Comparison of ENCODE assay signal across 18 cellular contexts in genomic region chr11:75537740-75538139, GRCh38. TPM values are rescaled to one million over a fixed set of nuclear protein-coding genes. Genes with fewer than 3 reads are reported as not detected.
A peak's percentile ranks its signal among the peaks of the same experiment; 100 is the strongest.
DNase-seq lines count a peak whose midpoint lies in the region; ATAC-seq, FAIRE-seq and TF ChIP-seq lines count a peak whose summit lies in the region.
"Had no signal": no experiment of that assay in that cellular context is flagged by ENCODE, and none has a peak within 500 bp of the region (broad histone marks: within the 10 kb centered on the region; RNA-seq: fewer than 3 reads in every experiment).

No MANE protein-coding gene starts in this region.

- H3K4me3 Mint-ChIP-seq in MCF 10A (ENCODE audit: unreplicated experiment): no peak overlapping the region

- in situ Hi-C loops in HepG2 (cut with HindIII; ENCODE audit: extremely low pct_ligation_motif_present, low pct_unique_long_range_greater_than_20kb): no loop called here
- in situ Hi-C loops in GM12878 (cut with MboI): no loop called here

- WGBS in HepG2 (ENCODE audit: low lambda C conversion rate): 34% methylated on average over 5 of the region's 5 CpGs
- WGBS in right lobe of liver (ENCODE audit: insufficient coverage, low coverage, low lambda C conversion rate, missing lambda C conversion rate): 70% methylated on average over 5 of the region's 5 CpGs
- 39% methylated on average over 5 of the region's 5 CpGs for WGBS in GM12878 (ENCODE audit: insufficient coverage, insufficient replicate concordance, low lambda C conversion rate, missing lambda C conversion rate)

- H3K4me3 ChIP-seq in HepG2 (replicated peaks in 1 of 3; ENCODE audit: insufficient read depth in 1 of 3, low read depth in 2 of 3, low read length in 3 of 3): no peak overlapping the region
- no peak overlapping the region for H3K4me3 ChIP-seq in right lobe of liver
- H3K4me3 ChIP-seq in GM12878: no peak overlapping the region; the same call in 1 of the 2 replicates
- no peak overlapping the region for H3K4me3 ChIP-seq in dorsolateral prefrontal cortex

- intact Hi-C loops in HepG2 (cut with micrococcal nuclease; ENCODE audit: unreplicated experiment): no loop called here
- intact Hi-C loops in right lobe of liver (cut with DNase I): no loop called here
- intact Hi-C loops in GM12878 (cut with micrococcal nuclease; ENCODE audit: unreplicated experiment): no loop called here
- intact Hi-C loops in sciatic nerve (cut with DNase I): no loop called here
- intact Hi-C loops in MCF 10A (cut with micrococcal nuclease): no loop called here
- intact Hi-C loops in dorsolateral prefrontal cortex (cut with DNase I): no loop called here

- BruUV-seq in HepG2 (replicated peaks; lab: Mats Ljungman, UMichigan) (no TSS peak), GM12878 (replicated peaks; lab: Mats Ljungman, UMichigan) (no TSS peak), MCF 10A (replicated peaks; lab: Mats Ljungman, UMichigan) (no TSS peak)

- H3K79me2 ChIP-seq in HepG2 (ENCODE audit: insufficient read depth, low read length): no peaks in the 10 kb centered on the region
- H3K79me2 ChIP-seq in GM12878 (ENCODE audit: control insufficient read depth, insufficient read depth, low read length): no peaks in the 10 kb centered on the region

- H3K4me1 Mint-ChIP-seq in MCF 10A (ENCODE audit: insufficient read depth, unreplicated experiment): peaks cover 7% of the 10 kb centered on the region

- FAIRE-seq in HepG2 (lab: Jason Lieb, UNC) (no peak), GM12878 (lab: Jason Lieb, UNC) (peak; percentile 49)
- FAIRE-seq: astrocyte, endometrium, G401.6, HTR-8/SVneo had no signal

- POLR2A ChIA-PET in HepG2 (lab: Yijun Ruan, JAX): no interaction called here
- POLR2A ChIA-PET in GM12878 (lab: Charles Lee): interaction anchor here (1.0 to 1.6 kb wide), 2 partner anchors 24 to 138 kb away, joined by 3 to 7 read pairs; partner anchors contain the start of gene SERPINH1
- POLR2A ChIA-PET in MCF 10A (lab: Yijun Ruan, JAX): no interaction called here

- H3K36me3 ChIP-seq in HepG2 (replicated peaks in 1 of 2; ENCODE audit: control insufficient read depth in 1 of 2, insufficient read depth in 2 of 2, low read length in 2 of 2) (no peaks in the 10 kb centered on the region), right lobe of liver (no peaks in the 10 kb centered on the region), GM12878 (ENCODE audit: control insufficient read depth in 2 of 2, insufficient read depth in 2 of 2, low read length in 1 of 2) (no peaks in the 10 kb centered on the region)

- no peaks in the 10 kb centered on the region for H3K36me3 Mint-ChIP-seq in MCF 10A (ENCODE audit: insufficient read depth, unreplicated experiment)

- H3K27ac Mint-ChIP-seq in MCF 10A (ENCODE audit: low read depth, unreplicated experiment): no peak overlapping the region

- CTCF ChIA-PET in HepG2 (lab: Yijun Ruan, JAX; ENCODE audit: low intra/inter-chr PET ratio, low total read pairs) (no interaction called here), GM12878 (lab: Yijun Ruan, JAX) (interaction anchor here (1.1 to 8.8 kb wide), 5 partner anchors 9 to 149 kb away, joined by 3 to 81 read pairs (median 5); no protein-coding TSS in a partner anchor), MCF 10A (lab: Yijun Ruan, JAX) (interaction anchor here (12.6 kb wide), 1 partner anchor 95 kb away, joined by 284 read pairs; no protein-coding TSS in a partner anchor)

- peaks cover 42% of the 10 kb centered on the region for H3K4me1 ChIP-seq in HepG2 (ENCODE audit: insufficient read depth, low read length)
- H3K4me1 ChIP-seq in right lobe of liver: no peaks in the 10 kb centered on the region
- peaks cover 29% of the 10 kb centered on the region for H3K4me1 ChIP-seq in GM12878 (ENCODE audit: control insufficient read depth, insufficient read depth, low read length)

- H3K27ac ChIP-seq in HepG2 (ENCODE audit: extremely low read length, insufficient read depth, low read length) (no peak overlapping the region), right lobe of liver (no peak overlapping the region), GM12878 (ENCODE audit: control insufficient read depth, insufficient read depth) (no peak overlapping the region; the same call in 1 of the 2 replicates), dorsolateral prefrontal cortex (no peak overlapping the region)
- H3K27ac ChIP-seq: VCaP had no signal

- peaks cover 4 to 33% of the 10 kb centered on the region in 2 experiments; a peak in 4 of 5 replicates for H3K27me3 ChIP-seq in HepG2 (ENCODE audit: control insufficient read depth in 1 of 2, insufficient read depth in 2 of 2, low read length in 2 of 2)
- H3K27me3 ChIP-seq in right lobe of liver: no peaks in the 10 kb centered on the region
- H3K27me3 ChIP-seq in GM12878 (replicated peaks in 1 of 2; ENCODE audit: control insufficient read depth in 2 of 2, insufficient read depth in 2 of 2, low read length in 1 of 2): no peaks in the 10 kb centered on the region; a peak in 1 of 4 replicates
- no peaks in the 10 kb centered on the region for H3K27me3 ChIP-seq in dorsolateral prefrontal cortex

- H4K20me1 ChIP-seq in HepG2 (ENCODE audit: insufficient read depth, low read length): no peaks in the 10 kb centered on the region
- no peaks in the 10 kb centered on the region for H4K20me1 ChIP-seq in GM12878 (ENCODE audit: control insufficient read depth, insufficient read depth)

- TF ChIP-seq EP300 in HepG2 (IDR thresholded peaks at IDR 0.05; ENCODE audit: low read depth in 2 of 2, low read length in 2 of 2) (no peak), HepG2 (CRISPR knock-in tag; IDR thresholded peaks at IDR 0.05; ENCODE audit: borderline replicate concordance) (no peak), GM12878 (IDR thresholded peaks at IDR 0.05; ENCODE audit: borderline replicate concordance in 1 of 2, control insufficient read depth in 1 of 2, low read depth in 2 of 2, low read length in 2 of 2) (no peak)

- H2AFZ ChIP-seq in HepG2 (ENCODE audit: low read length) (no peak overlapping the region), GM12878 (ENCODE audit: control insufficient read depth, low read depth, low read length) (peak overlapping the region; percentile 83)

- SMC1A ChIA-PET in GM12878 (lab: Charles Lee; ENCODE audit: uncharacterized antibody, unreplicated experiment): interaction anchor here (0.6 to 1.5 kb wide), 4 partner anchors 11 to 149 kb away, joined by 3 to 4 read pairs (median 3); no protein-coding TSS in a partner anchor

- TF ChIP-seq CTCF in HepG2 (CRISPR knock-in tag; IDR thresholded peaks at IDR 0.05): no peak
- no peak for TF ChIP-seq CTCF in right lobe of liver (IDR thresholded peaks at IDR 0.05)
- no peak for TF ChIP-seq CTCF in GM12878 (IDR thresholded peaks at IDR 0.05 in 2 of 3, conservative IDR thresholded peaks at IDR 0.05 in 1 of 3; ENCODE audit: control insufficient read depth in 2 of 3, extremely low read depth in 1 of 3, insufficient read depth in 1 of 3, low read depth in 3 of 3, low read length in 3 of 3)
- no peak for TF ChIP-seq CTCF in MCF 10A (IDR thresholded peaks at IDR 0.05; ENCODE audit: unreplicated experiment)
- TF ChIP-seq CTCF in dorsolateral prefrontal cortex (IDR thresholded peaks at IDR 0.05 in 54 of 56, conservative IDR thresholded peaks at IDR 0.05 in 2 of 56; ENCODE audit: low read depth in 1 of 56, partially characterized antibody in 56 of 56): no peak

- no peaks in the 10 kb centered on the region for H3K9me3 Mint-ChIP-seq in MCF 10A (ENCODE audit: unreplicated experiment)

- TF ChIP-seq RAD21 in HepG2 (CRISPR knock-in tag; IDR thresholded peaks at IDR 0.05): no peak
- TF ChIP-seq RAD21 in GM12878 (IDR thresholded peaks at IDR 0.05; ENCODE audit: insufficient read depth, low read depth, low read length): no peak

- no peak for DNase-seq in HepG2 (ENCODE audit: low spot score)
- no peak for DNase-seq in right lobe of liver
- no peak for DNase-seq in GM12878 (ENCODE audit: low read depth, low spot score)
- DNase-seq in SK-N-DZ (ENCODE audit: low spot score): no peak
- no peak for DNase-seq in sciatic nerve (ENCODE audit: low spot score)
- no peak for DNase-seq in MCF 10A (ENCODE audit: unreplicated experiment)
- no peak for DNase-seq in dorsolateral prefrontal cortex
- DNase-seq: activated naive CD4-positive, alpha-beta T cell treated with anti-CD3 and anti-CD28 coated beads, Interleukin-2, amount 50 U/mL, for 16 hours; H7; islet precursor cell; NCI-H146; SW 1271 had no signal

- ATAC-seq in HepG2 (no peak), right lobe of liver (no peak), HG02870 (IDR thresholded peaks at IDR 0.05; ENCODE audit: unreplicated experiment) (peak; percentile 4), GM12878 (no peak; the same call in 2 of the 3 replicates), sciatic nerve (no peak)

- H3K27me3 Mint-ChIP-seq in MCF 10A (ENCODE audit: insufficient read depth, unreplicated experiment): no peaks in the 10 kb centered on the region

- RAD21 ChIA-PET in GM12878 (lab: Charles Lee; ENCODE audit: unreplicated experiment): interaction anchor here (1.1 to 5.3 kb wide), 2 partner anchors 15 to 92 kb away, joined by 4 to 34 read pairs; no protein-coding TSS in a partner anchor

- TF ChIP-seq POLR2A in HepG2 (IDR thresholded peaks at IDR 0.05; ENCODE audit: insufficient read depth in 1 of 2, low read depth in 2 of 2, low read length in 2 of 2) (no peak), right lobe of liver (IDR thresholded peaks at IDR 0.05) (no peak), GM12878 (IDR thresholded peaks at IDR 0.05; ENCODE audit: low read depth, low read length) (no peak)

- H3K9ac ChIP-seq in HepG2 (ENCODE audit: insufficient read depth, low read depth, low read length): 0 out of 2 replicates have a peak overlapping the region, but pooled peaks have one; percentile 8
- no peak overlapping the region for H3K9ac ChIP-seq in GM12878 (ENCODE audit: control insufficient read depth, insufficient read depth, low read length)

- no peaks in the 10 kb centered on the region for H3K9me3 ChIP-seq in HepG2 (ENCODE audit: low read length)
- H3K9me3 ChIP-seq in right lobe of liver: no peaks in the 10 kb centered on the region
- no peaks in the 10 kb centered on the region for H3K9me3 ChIP-seq in GM12878 (replicated peaks; ENCODE audit: control insufficient read depth, insufficient read depth, low read length)

- H3K4me2 ChIP-seq in HepG2 (ENCODE audit: low read depth, low read length) (peak overlapping the region; percentile 54), GM12878 (ENCODE audit: control insufficient read depth, insufficient read depth) (peak overlapping the region; percentile 82)

RNA-seq across cellular contexts. Expression of gene GDPD5, which starts 12.0 kb away (rescaled TPM):
- 35.8 and 67.5 TPM in 2 replicates for total RNA-seq in HepG2 (2016; rRNA removed; fragmentation: Illumina TruSeq; extraction: Trizol)
- 24.1 and 26.9 TPM in 2 replicates for total RNA-seq in HepG2 (2016; cell fraction: cytosol; rRNA removed; fragmentation: Illumina TruSeq; extraction: Trizol; ENCODE audit: low read depth)
- total RNA-seq in HepG2 (2016; cell fraction: insoluble cytoplasmic fraction; rRNA removed; fragmentation: Illumina TruSeq; extraction: Trizol): 31.0 and 63.9 TPM in 2 replicates
- total RNA-seq in HepG2 (2016; cell fraction: membrane; rRNA removed; fragmentation: Illumina TruSeq; extraction: Trizol): 48.4 and 52.8 TPM in 2 replicates
- 82.9 and 86.5 TPM in 2 replicates for total RNA-seq in HepG2 (2016; cell fraction: nucleus; rRNA removed; fragmentation: Illumina TruSeq; extraction: Trizol)
- polyA plus RNA-seq in HepG2 (2011; rRNA removed): 55.0 and 55.2 TPM in 2 replicates
- polyA plus RNA-seq in HepG2 (2011; cell fraction: cytosol; rRNA removed): 19.4 and 33.8 TPM in 2 replicates
- 229 and 337 TPM in 2 replicates for polyA plus RNA-seq in HepG2 (2011; cell fraction: nucleus; rRNA removed)
- 36.3 and 37.7 TPM in 2 replicates for polyA plus RNA-seq in HepG2 (2012)
- polyA plus RNA-seq in HepG2 (2016; cell fraction: cytosol; fragmentation: Illumina TruSeq; extraction: Trizol; ENCODE audit: low read depth): 14.1 and 14.2 TPM in 2 replicates
- 33.8 and 39.1 TPM in 2 replicates for polyA plus RNA-seq in HepG2 (2016; cell fraction: insoluble cytoplasmic fraction; fragmentation: Illumina TruSeq; extraction: Trizol; ENCODE audit: low read depth)
- polyA plus RNA-seq in HepG2 (2016; cell fraction: membrane; fragmentation: Illumina TruSeq; extraction: Trizol; ENCODE audit: low read depth): 33.4 and 35.7 TPM in 2 replicates
- polyA plus RNA-seq in HepG2 (2016; cell fraction: nucleus; fragmentation: Illumina TruSeq; extraction: Trizol; ENCODE audit: insufficient read depth, low read depth): 217 and 242 TPM in 2 replicates
- polyA minus RNA-seq in HepG2 (2011; rRNA and poly(A)+ RNA removed; ENCODE audit: low replicate concordance): 39.6 and 88.9 TPM in 2 replicates
- 23.0 and 24.3 TPM in 2 replicates for polyA minus RNA-seq in HepG2 (2011; cell fraction: cytosol; rRNA and poly(A)+ RNA removed)
- polyA minus RNA-seq in HepG2 (2011; cell fraction: nucleus; rRNA and poly(A)+ RNA removed): 51.5 and 67.3 TPM in 2 replicates
- 10 to 100 TPM in 1 of 6 experiments, 1 to 10 TPM in 5; 2.0 to 10.7 (median 4.1) TPM for total RNA-seq in right lobe of liver
- 50.1 and 57.7 TPM in 2 replicates for total RNA-seq in GM12878 (2013; cell fraction: nucleolus; rRNA removed)
- 12.3 and 13.7 TPM in 2 replicates for total RNA-seq in GM12878 (2014; rRNA removed)
- total RNA-seq in GM12878 (2014; rRNA removed; fragmentation: Illumina TruSeq; extraction: Trizol): 6.2 and 6.3 TPM in 2 replicates
- 22.9 and 30.0 TPM in 2 replicates for total RNA-seq in GM12878 (2021)
- polyA plus RNA-seq in GM12878 (2011; ENCODE audit: low read depth): 3.3 TPM
- polyA plus RNA-seq in GM12878 (2011; rRNA removed): 3.5 and 8.0 TPM in 2 replicates
- polyA plus RNA-seq in GM12878 (2011; cell fraction: cytosol; rRNA removed): 6.5 and 7.7 TPM in 2 replicates
- polyA plus RNA-seq in GM12878 (2011; cell fraction: nucleus; rRNA removed): 76.3 and 76.9 TPM in 2 replicates
- polyA plus RNA-seq in GM12878 (2012): 8.5 and 11.5 TPM in 2 replicates
- 2.5 and 7.3 TPM in 2 replicates for polyA plus RNA-seq in GM12878 (2014; fragmentation: Illumina TruSeq; extraction: Trizol)
- polyA plus RNA-seq in GM12878 (2014; fragmentation: Nextera tagmentation; extraction: Ambion mirVana): under 1 TPM; 0.10 to 0.80 TPM
- polyA plus RNA-seq in GM12878 (2014; rRNA removed): 20.2 and 21.9 TPM in 2 replicates
- polyA plus RNA-seq in GM12878 (2016; fragmentation: Nextera tagmentation; extraction: Ambion mirVana): 1 to 10 TPM; 1.9 to 4.2 TPM
- polyA minus RNA-seq in GM12878 (2011; rRNA and poly(A)+ RNA removed): 6.4 and 13.3 TPM in 2 replicates
- polyA minus RNA-seq in GM12878 (2011; cell fraction: cytosol; rRNA and poly(A)+ RNA removed): 5.7 and 9.9 TPM in 2 replicates
- 12.2 and 21.5 TPM in 2 replicates for polyA minus RNA-seq in GM12878 (2011; cell fraction: nucleus; rRNA and poly(A)+ RNA removed)
- polyA plus RNA-seq in SK-N-DZ (2014; cell fraction: cytosol; rRNA removed): 1.9 and 2.7 TPM in 2 replicates
- polyA plus RNA-seq in SK-N-DZ (2014; cell fraction: nucleus; rRNA removed): 3.8 and 4.1 TPM in 2 replicates
- total RNA-seq in sciatic nerve: 78.5 TPM
- 5.6 and 5.7 TPM in 2 replicates for total RNA-seq in MCF 10A (2022)
- total RNA-seq in dorsolateral prefrontal cortex: 10 to 100 TPM; 15.7 to 42.6 (median 27.3) TPM

RNA-seq across cellular contexts. Expression of gene SERPINH1, which starts 24.3 kb away (rescaled TPM):
- total RNA-seq in HepG2 (2016; rRNA removed; fragmentation: Illumina TruSeq; extraction: Trizol): 31.3 and 83.8 TPM in 2 replicates
- total RNA-seq in HepG2 (2016; cell fraction: cytosol; rRNA removed; fragmentation: Illumina TruSeq; extraction: Trizol; ENCODE audit: low read depth): 10.9 and 11.9 TPM in 2 replicates
- 27.2 and 84.9 TPM in 2 replicates for total RNA-seq in HepG2 (2016; cell fraction: insoluble cytoplasmic fraction; rRNA removed; fragmentation: Illumina TruSeq; extraction: Trizol)
- 21.3 and 21.4 TPM in 2 replicates for total RNA-seq in HepG2 (2016; cell fraction: membrane; rRNA removed; fragmentation: Illumina TruSeq; extraction: Trizol)
- 63.4 and 80.5 TPM in 2 replicates for total RNA-seq in HepG2 (2016; cell fraction: nucleus; rRNA removed; fragmentation: Illumina TruSeq; extraction: Trizol)
- 83.6 and 101 TPM in 2 replicates for polyA plus RNA-seq in HepG2 (2011; rRNA removed)
- polyA plus RNA-seq in HepG2 (2011; cell fraction: cytosol; rRNA removed): 50.5 and 96.5 TPM in 2 replicates
- polyA plus RNA-seq in HepG2 (2011; cell fraction: nucleus; rRNA removed): 91.5 and 110 TPM in 2 replicates
- 46.1 and 57.3 TPM in 2 replicates for polyA plus RNA-seq in HepG2 (2012)
- polyA plus RNA-seq in HepG2 (2016; cell fraction: cytosol; fragmentation: Illumina TruSeq; extraction: Trizol; ENCODE audit: low read depth): 8.9 and 11.1 TPM in 2 replicates
- polyA plus RNA-seq in HepG2 (2016; cell fraction: insoluble cytoplasmic fraction; fragmentation: Illumina TruSeq; extraction: Trizol; ENCODE audit: low read depth): 30.8 and 35.3 TPM in 2 replicates
- 15.5 and 16.1 TPM in 2 replicates for polyA plus RNA-seq in HepG2 (2016; cell fraction: membrane; fragmentation: Illumina TruSeq; extraction: Trizol; ENCODE audit: low read depth)
- 114 and 127 TPM in 2 replicates for polyA plus RNA-seq in HepG2 (2016; cell fraction: nucleus; fragmentation: Illumina TruSeq; extraction: Trizol; ENCODE audit: insufficient read depth, low read depth)
- polyA minus RNA-seq in HepG2 (2011; rRNA and poly(A)+ RNA removed; ENCODE audit: low replicate concordance): 129 and 168 TPM in 2 replicates
- polyA minus RNA-seq in HepG2 (2011; cell fraction: cytosol; rRNA and poly(A)+ RNA removed): 52.3 and 73.2 TPM in 2 replicates
- 20.1 and 27.8 TPM in 2 replicates for polyA minus RNA-seq in HepG2 (2011; cell fraction: nucleus; rRNA and poly(A)+ RNA removed)
- 10 to 100 TPM; 14.6 to 44.3 (median 33.8) TPM for total RNA-seq in right lobe of liver
- total RNA-seq in GM12878 (2013; cell fraction: nucleolus; rRNA removed): 69.8 and 79.0 TPM in 2 replicates
- 11.5 and 13.6 TPM in 2 replicates for total RNA-seq in GM12878 (2014; rRNA removed)
- 8.0 and 9.5 TPM in 2 replicates for total RNA-seq in GM12878 (2014; rRNA removed; fragmentation: Illumina TruSeq; extraction: Trizol)
- 17.9 and 18.8 TPM in 2 replicates for total RNA-seq in GM12878 (2021)
- polyA plus RNA-seq in GM12878 (2011; ENCODE audit: low read depth): 4.7 TPM
- polyA plus RNA-seq in GM12878 (2011; rRNA removed): 8.1 and 19.8 TPM in 2 replicates
- 19.2 and 26.8 TPM in 2 replicates for polyA plus RNA-seq in GM12878 (2011; cell fraction: cytosol; rRNA removed)
- polyA plus RNA-seq in GM12878 (2011; cell fraction: nucleus; rRNA removed): 35.5 and 37.6 TPM in 2 replicates
- 14.7 and 24.2 TPM in 2 replicates for polyA plus RNA-seq in GM12878 (2012)
- polyA plus RNA-seq in GM12878 (2014; fragmentation: Illumina TruSeq; extraction: Trizol): 9.3 and 11.7 TPM in 2 replicates
- 1 to 10 TPM in 1 of 2 experiments, under 1 TPM in 1; 0.34 to 1.4 TPM for polyA plus RNA-seq in GM12878 (2014; fragmentation: Nextera tagmentation; extraction: Ambion mirVana)
- 15.2 and 17.2 TPM in 2 replicates for polyA plus RNA-seq in GM12878 (2014; rRNA removed)
- 10 to 100 TPM; 13.8 to 18.8 TPM for polyA plus RNA-seq in GM12878 (2016; fragmentation: Nextera tagmentation; extraction: Ambion mirVana)
- polyA minus RNA-seq in GM12878 (2011; rRNA and poly(A)+ RNA removed): 14.8 and 16.9 TPM in 2 replicates
- 11.5 and 13.1 TPM in 2 replicates for polyA minus RNA-seq in GM12878 (2011; cell fraction: cytosol; rRNA and poly(A)+ RNA removed)
- polyA minus RNA-seq in GM12878 (2011; cell fraction: nucleus; rRNA and poly(A)+ RNA removed): 11.2 and 18.3 TPM in 2 replicates
- 72.3 and 87.9 TPM in 2 replicates for polyA plus RNA-seq in SK-N-DZ (2014; cell fraction: cytosol; rRNA removed)
- 29.8 and 41.3 TPM in 2 replicates for polyA plus RNA-seq in SK-N-DZ (2014; cell fraction: nucleus; rRNA removed)
- 121 TPM for total RNA-seq in sciatic nerve
- total RNA-seq in MCF 10A (2022): 80.5 TPM in 2 replicates
- 100 to 1,000 TPM in 5 of 120 experiments, 10 to 100 TPM in 86, 1 to 10 TPM in 29; 5.4 to 227 (median 14.8) TPM for total RNA-seq in dorsolateral prefrontal cortex
